ENCODE assay signal across 10 cellular contexts in the genomic region with DNA sequence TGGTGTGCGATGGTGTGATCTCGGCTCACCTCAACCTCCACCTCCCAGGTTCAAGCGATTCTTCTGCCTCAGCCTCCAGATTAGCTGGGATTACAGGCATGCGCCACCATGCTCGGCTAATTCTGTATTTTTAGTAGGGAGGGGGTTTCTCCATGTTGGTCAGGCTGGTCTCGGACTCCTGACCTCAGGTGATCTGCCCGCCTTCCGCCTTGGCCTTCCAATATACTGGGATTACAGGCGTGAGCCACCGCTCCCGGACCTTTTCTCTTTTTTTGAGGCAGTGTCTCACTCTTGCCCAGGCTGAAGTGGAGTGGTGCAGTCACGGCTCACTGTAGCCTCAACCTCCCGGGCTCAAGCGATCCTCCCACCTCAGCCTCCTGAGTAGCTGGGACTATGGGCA. TPM values are rescaled to one million over a fixed set of nuclear protein-coding genes. Genes with fewer than 3 reads are reported as not detected.
"Had no signal": no experiment of that assay in that cellular context is flagged by ENCODE, and none has a peak within 500 bp of the region (broad histone marks: within the 10 kb centered on the region; RNA-seq: fewer than 3 reads in every experiment).

No MANE protein-coding gene starts in this region.

RNA-seq across cellular contexts. Expression of a gene that starts 14.5 kb away (rescaled TPM):
- total RNA-seq: activated B cell treated with CpG ODN at 0.5 μM for 24 hours; activated CD8-positive, alpha-beta T cell treated with anti-CD3 and anti-CD28 coated beads, Interleukin-2, amount 10 ng/mL, durations not matched to agents 7 days and 5 days; activated naive CD8-positive, alpha-beta T cell treated with anti-CD3 and anti-CD28 coated beads, Interleukin-2, amount 10 ng/mL, durations not matched to agents 7 days and 5 days; activated T-helper 1 cell treated with anti-CD3 and anti-CD28 coated beads, Interleukin-12 subunit alpha, Interleukin-12 subunit beta, Interleukin-2, Interleukin-4 antibody, amounts not matched to agents 30 ng/mL and 10 ng/mL and 1 ng/mL, durations not matched to agents 14 hours and 24 hours and 36 hours; T-cell had no signal
- polyA plus RNA-seq: SK-N-SH had no signal

RNA-seq across cellular contexts. Expression of a gene that starts 20.6 kb away (rescaled TPM):
- total RNA-seq: activated B cell treated with CpG ODN at 0.5 μM for 24 hours; activated CD8-positive, alpha-beta T cell treated with anti-CD3 and anti-CD28 coated beads, Interleukin-2, amount 10 ng/mL, durations not matched to agents 7 days and 5 days; activated T-helper 1 cell treated with anti-CD3 and anti-CD28 coated beads, Interleukin-12 subunit alpha, Interleukin-12 subunit beta, Interleukin-2, Interleukin-4 antibody, amounts not matched to agents 30 ng/mL and 10 ng/mL and 1 ng/mL, durations not matched to agents 14 hours and 24 hours and 36 hours; body of pancreas; dermis blood vessel endothelial cell; endothelial cell of umbilical vein; glomerular endothelial cell; T-cell had no signal
- polyA plus RNA-seq: endothelial cell of umbilical vein, SK-N-SH had no signal

RNA-seq across cellular contexts. Expression of a gene that starts 21.6 kb away (rescaled TPM):
- total RNA-seq: activated B cell treated with CpG ODN at 0.5 μM for 24 hours; activated CD8-positive, alpha-beta T cell treated with anti-CD3 and anti-CD28 coated beads, Interleukin-2, amount 10 ng/mL, durations not matched to agents 7 days and 5 days; activated naive CD8-positive, alpha-beta T cell treated with anti-CD3 and anti-CD28 coated beads, Interleukin-2, amount 10 ng/mL, durations not matched to agents 7 days and 5 days; activated T-helper 1 cell treated with anti-CD3 and anti-CD28 coated beads, Interleukin-12 subunit alpha, Interleukin-12 subunit beta, Interleukin-2, Interleukin-4 antibody, amounts not matched to agents 30 ng/mL and 10 ng/mL and 1 ng/mL, durations not matched to agents 14 hours and 24 hours and 36 hours; endothelial cell of umbilical vein had no signal
